ENCODE assay signal across 8 cellular contexts in the genomic region with DNA sequence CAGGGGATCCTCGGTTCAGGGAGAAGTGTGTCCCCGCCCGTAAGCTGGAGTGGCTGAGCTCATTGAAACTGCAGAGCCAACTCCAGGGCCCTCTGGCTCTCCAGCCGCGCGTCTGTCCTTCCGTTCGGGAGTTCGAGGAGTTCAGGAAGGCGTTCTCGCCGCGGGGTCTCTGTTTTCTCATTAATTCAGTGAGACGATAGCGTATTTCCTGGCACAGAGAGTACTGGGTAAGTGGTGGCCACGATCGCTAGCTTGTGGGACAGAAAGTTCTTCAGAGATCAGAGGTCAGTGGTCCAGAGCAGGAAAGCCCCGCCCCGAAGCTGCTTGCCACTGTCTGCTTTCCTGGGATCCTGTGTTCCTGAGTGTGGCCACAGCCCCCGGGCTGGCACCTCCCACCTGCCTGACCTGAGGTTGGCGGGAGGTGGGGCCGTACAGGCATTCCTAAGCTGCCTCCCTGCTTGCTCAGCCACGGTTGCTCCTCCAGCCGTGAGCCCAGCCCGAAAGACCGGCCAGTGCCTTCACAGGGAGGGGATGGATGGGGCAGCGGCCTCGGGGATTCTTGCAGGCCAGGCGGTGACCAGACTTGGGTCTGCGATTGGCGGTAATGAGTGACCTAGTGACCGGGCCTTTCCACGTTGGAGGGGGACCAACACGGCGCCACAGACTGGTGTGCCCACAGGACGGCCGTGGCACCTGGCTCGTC. TPM values are rescaled to one million over a fixed set of nuclear protein-coding genes. Genes with fewer than 3 reads are reported as not detected.
DNase-seq lines count a peak whose midpoint lies in the region; ATAC-seq and TF ChIP-seq lines count a peak whose summit lies in the region.
"Had no signal": no experiment of that assay in that cellular context is flagged by ENCODE, and none has a peak within 500 bp of the region (broad histone marks: within the 10 kb centered on the region; RNA-seq: fewer than 3 reads in every experiment).

No MANE protein-coding gene starts in this region.

- BruUV-seq in Panc1 (replicated peaks; lab: Mats Ljungman, UMichigan): no TSS peak

- intact Hi-C loops in Panc1 (cut with micrococcal nuclease; ENCODE audit: unreplicated experiment) (no loop called here), vagina (cut with DNase I) (no loop called here)
- intact Hi-C loops in CD4-positive, alpha-beta T cell (cut with DNase I, micrococcal nuclease): no loop called here

- CTCF ChIA-PET in Panc1 (lab: Charles Lee): interaction anchor here (0.6 to 0.9 kb wide), 2 partner anchors 54 to 562 kb away, joined by 3 to 4 read pairs; no protein-coding TSS in a partner anchor
- CTCF ChIA-PET in CD4-positive, alpha-beta T cell (lab: Charles Lee): no interaction called here

- peak overlapping the region; percentile 97 for H3K27ac Mint-ChIP-seq in endothelial cell (ENCODE audit: unreplicated experiment)
- H3K27ac Mint-ChIP-seq in CD4-positive, alpha-beta T cell: no peak overlapping the region

- H3K4me3 Mint-ChIP-seq in endothelial cell (ENCODE audit: unreplicated experiment): no peak overlapping the region
- no peak overlapping the region for H3K4me3 Mint-ChIP-seq in CD4-positive, alpha-beta T cell

- peak; percentile 74 for ATAC-seq in Panc1
- ATAC-seq in CD4-positive, alpha-beta T cell (ENCODE audit: poor library complexity): no peak

- H3K4me1 Mint-ChIP-seq in endothelial cell (ENCODE audit: unreplicated experiment): peaks cover 47% of the 10 kb centered on the region
- H3K4me1 Mint-ChIP-seq in CD4-positive, alpha-beta T cell (ENCODE audit: low read depth): no peaks in the 10 kb centered on the region

- H3K9ac ChIP-seq in mucosa of rectum (ENCODE audit: low read depth in 1 of 2, low read length in 2 of 2): no peak overlapping the region

- POLR2A ChIA-PET in Panc1 (lab: Charles Lee): interaction anchor here (0.5 to 1.0 kb wide), 3 partner anchors 36 to 720 kb away, joined by 3 to 8 read pairs (median 3); a partner anchor contains a TSS
- POLR2A ChIA-PET in CD4-positive, alpha-beta T cell (lab: Charles Lee): no interaction called here

- H3K27ac ChIP-seq in Panc1 (ENCODE audit: low read length): peak overlapping the region; percentile 99
- peak overlapping the region; percentile 8 to 63 for H3K27ac ChIP-seq in mucosa of rectum (ENCODE audit: low read depth in 2 of 2, low read length in 2 of 2)
- peak overlapping the region; percentile 67 for H3K27ac ChIP-seq in vagina
- no peak overlapping the region for H3K27ac ChIP-seq in CD4-positive, alpha-beta T cell (ENCODE audit: low read depth, low read length)

- no peaks in the 10 kb centered on the region for H3K9me3 Mint-ChIP-seq in endothelial cell (ENCODE audit: unreplicated experiment)
- H3K9me3 Mint-ChIP-seq in CD4-positive, alpha-beta T cell: no peaks in the 10 kb centered on the region

- in situ Hi-C loops in Panc1 (cut with HindIII; ENCODE audit: low pct_unique_long_range_greater_than_20kb, low sequenced_read_pairs): no loop called here

- H3K4me3 ChIP-seq in Panc1 (ENCODE audit: low read depth in 2 of 2, low read length in 2 of 2) (peak overlapping the region; percentile 23 to 36), mucosa of rectum (ENCODE audit: low read length in 2 of 2) (no peak overlapping the region), vagina (peak overlapping the region in 1 of 2 donors; percentile 15)

- H3K36me3 ChIP-seq in Panc1 (ENCODE audit: control insufficient read depth, insufficient read depth, low read length): no peaks in the 10 kb centered on the region
- no peaks in the 10 kb centered on the region for H3K36me3 ChIP-seq in mucosa of rectum (ENCODE audit: control insufficient read depth in 2 of 2, insufficient read depth in 2 of 2, low read length in 2 of 2)
- H3K36me3 ChIP-seq in vagina: no peaks in the 10 kb centered on the region

- H3K27me3 Mint-ChIP-seq in endothelial cell (ENCODE audit: unreplicated experiment): peaks cover 16% of the 10 kb centered on the region
- no peaks in the 10 kb centered on the region for H3K27me3 Mint-ChIP-seq in CD4-positive, alpha-beta T cell

- peaks cover 98% of the 10 kb centered on the region for H3K4me1 ChIP-seq in Panc1 (ENCODE audit: control insufficient read depth, insufficient read depth, low read length)
- peaks cover 26 to 31% of the 10 kb centered on the region in 2 donors for H3K4me1 ChIP-seq in mucosa of rectum (ENCODE audit: control insufficient read depth in 2 of 2, insufficient read depth in 2 of 2, low read length in 2 of 2)
- H3K4me1 ChIP-seq in vagina: peaks cover 82% of the 10 kb centered on the region

- H3K36me3 Mint-ChIP-seq in endothelial cell (ENCODE audit: low read depth, unreplicated experiment): no peaks in the 10 kb centered on the region
- H3K36me3 Mint-ChIP-seq in CD4-positive, alpha-beta T cell (ENCODE audit: low read depth): no peaks in the 10 kb centered on the region

- TF ChIP-seq POLR2A in vagina (IDR thresholded peaks at IDR 0.05): no peak

- TF ChIP-seq CTCF in Panc1 (IDR thresholded peaks at IDR 0.05) (no peak), endothelial cell (IDR thresholded peaks at IDR 0.05; ENCODE audit: unreplicated experiment) (no peak), vagina (IDR thresholded peaks at IDR 0.05) (no peak)
- TF ChIP-seq CTCF in CD4-positive, alpha-beta T cell (IDR thresholded peaks at IDR 0.05): no peak

- no peak for DNase-seq in Panc1 (ENCODE audit: low read depth, low spot score)
- DNase-seq in endothelial cell (ENCODE audit: low spot score): no peak
- no peak for DNase-seq in vagina (ENCODE audit: extremely low spot score in 2 of 2)
- no peak for DNase-seq in H4 (ENCODE audit: low spot score)
- DNase-seq in NCI-H1092 (lab: John Stamatoyannopoulos, UW): no peak
- no peak for DNase-seq in CD4-positive, alpha-beta T cell
- DNase-seq: NCI-H1930 had no signal

- H3K27me3 ChIP-seq in Panc1 (ENCODE audit: control insufficient read depth, insufficient read depth, low read length) (no peaks in the 10 kb centered on the region), mucosa of rectum (ENCODE audit: control insufficient read depth in 2 of 2, insufficient read depth in 2 of 2, low read length in 2 of 2) (no peaks in the 10 kb centered on the region), vagina (no peaks in the 10 kb centered on the region)
- no peaks in the 10 kb centered on the region for H3K27me3 ChIP-seq in CD4-positive, alpha-beta T cell (ENCODE audit: control insufficient read depth, insufficient read depth, low read length)

- H3K9me3 ChIP-seq in Panc1 (ENCODE audit: control insufficient read depth, insufficient read depth, low read depth, low read length): no peaks in the 10 kb centered on the region
- H3K9me3 ChIP-seq in mucosa of rectum (ENCODE audit: control insufficient read depth in 2 of 2, low read length in 2 of 2): no peaks in the 10 kb centered on the region
- H3K9me3 ChIP-seq in vagina: no peaks in the 10 kb centered on the region
- no peaks in the 10 kb centered on the region for H3K9me3 ChIP-seq in CD4-positive, alpha-beta T cell (ENCODE audit: control insufficient read depth, low read length)

RNA-seq across cellular contexts. Expression of a gene that starts 8.9 kb away (rescaled TPM):
- total RNA-seq in Panc1 (2021; ENCODE audit: unreplicated experiment) (125 TPM), endothelial cell (ENCODE audit: unreplicated experiment) (67.8 TPM), vagina (113 TPM)
- 117 TPM for polyA plus RNA-seq in Panc1 (2012; ENCODE audit: insufficient read length)
- 42.4 and 47.7 TPM in 2 replicates for total RNA-seq in H4 (2014; rRNA removed; shearing (Covaris generic))
- 1 to 10 TPM; 4.2 to 4.9 TPM for total RNA-seq in CD4-positive, alpha-beta T cell

RNA-seq across cellular contexts. Expression of a gene that starts 52.2 kb away (rescaled TPM):
- total RNA-seq in Panc1 (2021; ENCODE audit: unreplicated experiment): 43.7 TPM
- polyA plus RNA-seq in Panc1 (2012; ENCODE audit: insufficient read length): 39.1 TPM
- 34.3 TPM for total RNA-seq in endothelial cell (ENCODE audit: unreplicated experiment)
- 31.7 TPM for total RNA-seq in vagina
- 19.7 and 21.4 TPM in 2 replicates for total RNA-seq in H4 (2014; rRNA removed; shearing (Covaris generic))
- total RNA-seq in CD4-positive, alpha-beta T cell: 10 to 100 TPM; 11.5 to 13.3 TPM

Comparison
In these comparisons a context has a peak if more than half of its experiments do, and no peak if none do; other contexts are left out.
1. H3K4me3 ChIP-seq: peak in Panc1 (2 of 2); none in mucosa of rectum (0 of 2).